ENCODE assay signal across 9 cellular contexts in the genomic region with DNA sequence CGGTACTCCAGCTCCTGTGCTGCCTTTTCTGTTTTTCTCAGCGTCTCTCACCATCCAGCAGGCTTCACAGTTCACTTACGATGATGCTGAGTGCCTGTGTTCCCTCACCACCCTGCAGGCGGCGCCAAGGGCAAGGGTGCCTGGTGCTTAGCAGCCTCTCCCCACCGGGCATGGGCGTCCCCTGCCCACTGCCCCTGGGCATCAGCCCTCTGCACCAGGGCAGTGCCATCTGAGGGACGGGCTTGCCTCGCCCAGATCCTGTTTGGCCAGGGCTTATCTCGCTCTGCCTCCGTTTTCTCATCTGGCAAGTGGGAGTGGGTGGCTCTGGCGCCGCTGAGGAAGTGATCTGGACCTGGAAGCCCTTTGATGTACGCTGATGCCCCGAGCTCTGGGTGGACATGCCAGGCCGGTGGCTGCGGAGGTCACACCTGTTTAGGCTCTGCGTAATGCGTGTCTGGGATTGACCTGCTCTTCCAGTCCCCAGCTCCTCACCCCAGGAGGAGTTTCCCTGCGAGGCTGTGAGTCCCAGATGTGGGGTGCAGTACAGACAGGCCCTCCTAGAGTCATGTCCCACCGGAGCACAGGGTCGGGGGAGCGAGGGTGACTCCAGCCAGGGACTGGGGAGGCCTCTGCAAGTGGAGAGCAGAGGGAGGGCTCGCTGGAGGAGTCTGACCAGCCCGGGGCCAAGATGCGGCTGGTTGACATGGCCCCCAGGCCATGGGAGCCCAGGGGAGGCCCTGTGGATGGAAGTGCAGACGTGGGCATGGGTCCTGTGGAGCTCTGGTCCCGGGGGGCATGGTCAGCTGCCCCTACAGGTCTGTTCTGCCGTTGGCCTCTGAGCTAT. TPM values are rescaled to one million over a fixed set of nuclear protein-coding genes. Genes with fewer than 3 reads are reported as not detected.
DNase-seq lines count a peak whose midpoint lies in the region; ATAC-seq, FAIRE-seq and TF ChIP-seq lines count a peak whose summit lies in the region.
"Had no signal": no experiment of that assay in that cellular context is flagged by ENCODE, and none has a peak within 500 bp of the region (broad histone marks: within the 10 kb centered on the region; RNA-seq: fewer than 3 reads in every experiment).

No MANE protein-coding gene starts in this region.

- no peak overlapping the region for H2AK5ac ChIP-seq in trophoblast cell (ENCODE audit: low read length)

- peaks cover 13% of the 10 kb centered on the region for H3K4me1 ChIP-seq in Karpas-422 (ENCODE audit: low read length)
- peaks cover 30% of the 10 kb centered on the region for H3K4me1 ChIP-seq in GM12878 (ENCODE audit: control insufficient read depth, insufficient read depth, low read length)
- H3K4me1 ChIP-seq in trophoblast cell (ENCODE audit: control insufficient read depth in 1 of 2, insufficient read depth in 2 of 2, low read length in 2 of 2), result peaks cover 39 to 45% of the 10 kb centered on the region in 2 experiments

- no peak for TF ChIP-seq POLR2A in GM12878 (IDR thresholded peaks at IDR 0.05; ENCODE audit: low read depth, low read length)

- SMC1A ChIA-PET in GM12878 (lab: Charles Lee; ENCODE audit: uncharacterized antibody, unreplicated experiment), result interaction anchor here (0.7 to 4.0 kb wide), 4 partner anchors 13 to 77 kb away, joined by 3 to 17 read pairs (median 6); a partner anchor contains a TSS

- H3K9me3 ChIP-seq in Karpas-422 (ENCODE audit: low read length) (no peaks in the 10 kb centered on the region), GM12878 (replicated peaks; ENCODE audit: control insufficient read depth, insufficient read depth, low read length) (no peaks in the 10 kb centered on the region), trophoblast cell (ENCODE audit: insufficient read depth, low read depth, low read length) (no peaks in the 10 kb centered on the region)

- H3K9ac ChIP-seq in Karpas-422 (ENCODE audit: low read length) (no peak overlapping the region), GM12878 (ENCODE audit: control insufficient read depth, insufficient read depth, low read length) (no peak overlapping the region), trophoblast cell (ENCODE audit: low read length) (no peak overlapping the region)

- no peak for TF ChIP-seq EP300 in GM12878 (IDR thresholded peaks at IDR 0.05; ENCODE audit: borderline replicate concordance in 1 of 2, control insufficient read depth in 1 of 2, low read depth in 2 of 2, low read length in 2 of 2)

- no peak overlapping the region for H2AFZ ChIP-seq in Karpas-422 (ENCODE audit: low read length)
- no peak overlapping the region for H2AFZ ChIP-seq in GM12878 (ENCODE audit: control insufficient read depth, low read depth, low read length)
- H2AFZ ChIP-seq in trophoblast cell (ENCODE audit: insufficient read depth, low read length, poor library complexity), result peak overlapping the region; percentile 9

- H3K79me1 ChIP-seq in trophoblast cell (ENCODE audit: low read length), result peaks cover 14% of the 10 kb centered on the region

- H4K12ac ChIP-seq in trophoblast cell (ENCODE audit: low read depth, low read length), result no peak overlapping the region

- peak overlapping the region; percentile 2 for H4K91ac ChIP-seq in trophoblast cell (ENCODE audit: low read depth, low read length)

- no peak for FAIRE-seq in GM12878 (lab: Jason Lieb, UNC)

- H3K4me2 ChIP-seq in Karpas-422 (ENCODE audit: low read depth, low read length, poor library complexity, severe bottlenecking), result no peak overlapping the region
- no peak overlapping the region for H3K4me2 ChIP-seq in GM12878 (ENCODE audit: control insufficient read depth, insufficient read depth)
- no peak overlapping the region for H3K4me2 ChIP-seq in trophoblast cell (ENCODE audit: low read length)

- no peak overlapping the region for H2BK120ac ChIP-seq in trophoblast cell (ENCODE audit: insufficient read depth, low read length, poor library complexity)

- H3K27ac ChIP-seq in Karpas-422 (ENCODE audit: low read length) (no peak overlapping the region), GM12878 (ENCODE audit: control insufficient read depth, insufficient read depth) (no peak overlapping the region), trophoblast cell (ENCODE audit: low read depth, low read length) (no peak overlapping the region)

- intact Hi-C loops in GM12878 (cut with micrococcal nuclease; ENCODE audit: unreplicated experiment), result no loop called here

- H4K20me1 ChIP-seq in Karpas-422 (ENCODE audit: insufficient read depth, low read depth, low read length), result peaks cover 3% of the 10 kb centered on the region; the same call in 1 of the 2 replicates
- no peaks in the 10 kb centered on the region for H4K20me1 ChIP-seq in GM12878 (ENCODE audit: control insufficient read depth, insufficient read depth)

- no peaks in the 10 kb centered on the region for H3K9me2 ChIP-seq in Karpas-422 (replicated peaks; ENCODE audit: insufficient read depth, low read length)

- TF ChIP-seq RAD21 in GM12878 (IDR thresholded peaks at IDR 0.05; ENCODE audit: insufficient read depth, low read depth, low read length), result no peak

- TF ChIP-seq CTCF in GM06990 (IDR thresholded peaks at IDR 0.05; ENCODE audit: insufficient read depth, low read length, poor library complexity, severe bottlenecking), result peak; percentile 47
- peak; percentile 8 to 42 (median 26); a peak in 2 of 6 replicates for TF ChIP-seq CTCF in GM12878 (IDR thresholded peaks at IDR 0.05 in 2 of 3, conservative IDR thresholded peaks at IDR 0.05 in 1 of 3; ENCODE audit: control insufficient read depth in 2 of 3, extremely low read depth in 1 of 3, insufficient read depth in 1 of 3, low read depth in 3 of 3, low read length in 3 of 3)

- in situ Hi-C loops in GM12878 (cut with MboI), result no loop called here

- DNase-seq in GM06990 (ENCODE audit: extremely low read depth, insufficient read length), result no peak
- peak; percentile 77 for DNase-seq in Karpas-422
- no peak for DNase-seq in GM12878 (ENCODE audit: low read depth, low spot score)
- DNase-seq in trophoblast cell, result no peak
- DNase-seq in COLO829 (ENCODE audit: low spot score), result no peak
- no peak for DNase-seq in SHP77 treated with DMSO at 0.1 percent for 48 hours (lab: John Stamatoyannopoulos, UW)
- DNase-seq: NCI-H1105, RPMI8226 had no signal

- H3K14ac ChIP-seq in trophoblast cell (ENCODE audit: low read length), result no peak overlapping the region

- no TSS peak for BruUV-seq in GM12878 (replicated peaks; lab: Mats Ljungman, UMichigan)

- H3K4me3 ChIP-seq in GM06990 (replicated peaks; ENCODE audit: low read depth, low read length), result no peak overlapping the region
- no peak overlapping the region for H3K4me3 ChIP-seq in Karpas-422 (ENCODE audit: low read length)
- H3K4me3 ChIP-seq in GM12878, result no peak overlapping the region
- H3K4me3 ChIP-seq in trophoblast cell (ENCODE audit: low read depth, low read length), result no peak overlapping the region

- peak overlapping the region; percentile 28 for H3K4ac ChIP-seq in trophoblast cell (ENCODE audit: low read depth, low read length)

- ATAC-seq in GM12878 (0 out of 3 replicates have a peak, but pooled peaks have one; percentile 2), GM19455 (IDR thresholded peaks at IDR 0.05; ENCODE audit: unreplicated experiment) (no peak)

- POLR2A ChIA-PET in GM12878 (lab: Charles Lee), result interaction anchor here (0.6 to 2.9 kb wide), 3 partner anchors 10 to 16 kb away, joined by 3 to 8 read pairs (median 5); no protein-coding TSS in a partner anchor

- H4K8ac ChIP-seq in trophoblast cell (ENCODE audit: low read depth, low read length), result no peak overlapping the region

- WGBS in GM12878 (ENCODE audit: insufficient coverage, insufficient replicate concordance, low lambda C conversion rate, missing lambda C conversion rate), result 75% methylated on average over 27 of the region's 29 CpGs
- WGBS in trophoblast cell (ENCODE audit: extremely low coverage, insufficient coverage, insufficient read length), result no CpG with 5 or more reads among the region's 29 CpGs

- H3K27me3 ChIP-seq in GM06990 (replicated peaks; ENCODE audit: control insufficient read depth, insufficient read depth, low read length) (no peaks in the 10 kb centered on the region), Karpas-422 (ENCODE audit: low read length) (no peaks in the 10 kb centered on the region), GM12878 (replicated peaks in 1 of 2; ENCODE audit: control insufficient read depth in 2 of 2, insufficient read depth in 2 of 2, low read length in 1 of 2) (no peaks in the 10 kb centered on the region), trophoblast cell (ENCODE audit: insufficient read depth, low read length) (no peaks in the 10 kb centered on the region)

- RAD21 ChIA-PET in GM12878 (lab: Charles Lee; ENCODE audit: unreplicated experiment), result interaction anchor here (1.6 kb wide), 1 partner anchor 28 kb away, joined by 3 read pairs; no protein-coding TSS in a partner anchor

- H3K79me2 ChIP-seq in Karpas-422 (ENCODE audit: low read length) (no peaks in the 10 kb centered on the region), GM12878 (ENCODE audit: control insufficient read depth, insufficient read depth, low read length) (peaks cover 7% of the 10 kb centered on the region), trophoblast cell (ENCODE audit: control insufficient read depth, insufficient read depth, low read length, poor library complexity) (peaks cover 6% of the 10 kb centered on the region)

- H3K23ac ChIP-seq in trophoblast cell (ENCODE audit: low read length), result no peak overlapping the region

- H3K36me3 ChIP-seq in GM06990 (ENCODE audit: control insufficient read depth, insufficient read depth, low read length), result no peaks in the 10 kb centered on the region; the same call in 1 of the 2 replicates
- no peaks in the 10 kb centered on the region for H3K36me3 ChIP-seq in Karpas-422 (ENCODE audit: insufficient read depth, low read length)
- peaks cover 0 to 11% of the 10 kb centered on the region in 2 experiments; a peak in 3 of 4 replicates for H3K36me3 ChIP-seq in GM12878 (ENCODE audit: control insufficient read depth in 2 of 2, insufficient read depth in 2 of 2, low read length in 1 of 2)
- peaks cover 38 to 42% of the 10 kb centered on the region in 2 experiments for H3K36me3 ChIP-seq in trophoblast cell (ENCODE audit: control insufficient read depth in 1 of 2, insufficient read depth in 2 of 2, low read length in 2 of 2)

- CTCF ChIA-PET in GM12878 (lab: Yijun Ruan, JAX), result interaction anchor here (0.7 to 4.1 kb wide), 8 partner anchors 12 to 91 kb away, joined by 3 to 26 read pairs (median 5); a partner anchor contains a TSS

- H2BK5ac ChIP-seq in trophoblast cell (ENCODE audit: low read depth, low read length, poor library complexity), result no peak overlapping the region

- H3K18ac ChIP-seq in trophoblast cell (ENCODE audit: low read length), result peak overlapping the region; percentile 4

- H2BK12ac ChIP-seq in trophoblast cell (ENCODE audit: low read length), result no peak overlapping the region

RNA-seq across cellular contexts. Expression of a gene that starts 11.8 kb away (rescaled TPM):
- 0.37 and 0.87 TPM in 2 replicates for total RNA-seq in Karpas-422 (2014; rRNA removed; shearing (Covaris generic); ENCODE audit: low replicate concordance)
- 56.1 and 58.5 TPM in 2 replicates for total RNA-seq in GM12878 (2013; cell fraction: nucleolus; rRNA removed)
- total RNA-seq in GM12878 (2014; rRNA removed) (10.2 and 10.8 TPM in 2 replicates), GM12878 (2014; rRNA removed; fragmentation: Illumina TruSeq; extraction: Trizol) (5.0 and 5.2 TPM in 2 replicates), GM12878 (2021) (67.2 and 71.4 TPM in 2 replicates)
- polyA plus RNA-seq in GM12878 (2011; ENCODE audit: low read depth), result 5.5 TPM
- polyA plus RNA-seq in GM12878 (2011; rRNA removed) (3.9 and 9.9 TPM in 2 replicates), GM12878 (2014; fragmentation: Illumina TruSeq; extraction: Trizol) (3.0 and 10.1 TPM in 2 replicates), GM12878 (2014; fragmentation: Nextera tagmentation; extraction: Ambion mirVana) (under 1 TPM; 0.79 to 0.95 TPM), GM12878 (2014; rRNA removed) (33.1 and 44.3 TPM in 2 replicates), GM12878 (2016; fragmentation: Nextera tagmentation; extraction: Ambion mirVana) (10 to 100 TPM; 11.2 to 25.1 TPM)
- 14.4 and 19.9 TPM in 2 replicates for polyA plus RNA-seq in GM12878 (2011; cell fraction: cytosol; rRNA removed)
- 66.5 and 82.0 TPM in 2 replicates for polyA plus RNA-seq in GM12878 (2011; cell fraction: nucleus; rRNA removed)
- polyA plus RNA-seq in GM12878 (2012), result 23.5 and 23.7 TPM in 2 replicates
- 11.3 and 25.5 TPM in 2 replicates for polyA minus RNA-seq in GM12878 (2011; rRNA and poly(A)+ RNA removed)
- 24.1 and 26.2 TPM in 2 replicates for polyA minus RNA-seq in GM12878 (2011; cell fraction: cytosol; rRNA and poly(A)+ RNA removed)
- polyA minus RNA-seq in GM12878 (2011; cell fraction: nucleus; rRNA and poly(A)+ RNA removed), result 14.9 and 31.8 TPM in 2 replicates
- 117 and 118 TPM in 2 replicates for polyA plus RNA-seq in trophoblast cell (2013)

RNA-seq across cellular contexts. Expression of a gene that starts 44.4 kb away (rescaled TPM):
- total RNA-seq in Karpas-422 (2014; rRNA removed; shearing (Covaris generic); ENCODE audit: low replicate concordance), result not detected in 2 replicates
- total RNA-seq in GM12878 (2013; cell fraction: nucleolus; rRNA removed), result 5.4 and 6.5 TPM in 2 replicates
- total RNA-seq in GM12878 (2014; rRNA removed) (0.62 and 1.1 TPM in 2 replicates), GM12878 (2014; rRNA removed; fragmentation: Illumina TruSeq; extraction: Trizol) (0.60 and 0.67 TPM in 2 replicates), GM12878 (2021) (1.2 and 1.4 TPM in 2 replicates)
- polyA plus RNA-seq in GM12878 (2011; ENCODE audit: low read depth), result 0.16 TPM
- polyA plus RNA-seq in GM12878 (2011; rRNA removed) (0.95 TPM in 2 replicates), GM12878 (2014; fragmentation: Illumina TruSeq; extraction: Trizol) (0.33 and 0.59 TPM in 2 replicates), GM12878 (2014; fragmentation: Nextera tagmentation; extraction: Ambion mirVana) (under 1 TPM; 0.02 to 0.11 TPM), GM12878 (2014; rRNA removed) (0.72 and 0.77 TPM in 2 replicates), GM12878 (2016; fragmentation: Nextera tagmentation; extraction: Ambion mirVana) (1 to 10 TPM; 1.5 to 2.0 TPM)
- 1.1 and 1.5 TPM in 2 replicates for polyA plus RNA-seq in GM12878 (2011; cell fraction: cytosol; rRNA removed)
- polyA plus RNA-seq in GM12878 (2011; cell fraction: nucleus; rRNA removed), result 3.1 and 4.2 TPM in 2 replicates
- polyA plus RNA-seq in GM12878 (2012), result 0.30 and 0.52 TPM in 2 replicates
- polyA minus RNA-seq in GM12878 (2011; rRNA and poly(A)+ RNA removed), result 2.6 and 4.7 TPM in 2 replicates
- polyA minus RNA-seq in GM12878 (2011; cell fraction: cytosol; rRNA and poly(A)+ RNA removed), result 0.67 and 1.5 TPM in 2 replicates
- 2.2 and 5.6 TPM in 2 replicates for polyA minus RNA-seq in GM12878 (2011; cell fraction: nucleus; rRNA and poly(A)+ RNA removed)
- polyA plus RNA-seq in trophoblast cell (2013), result 0.41 and 0.64 TPM in 2 replicates
